In the genomic region with DNA sequence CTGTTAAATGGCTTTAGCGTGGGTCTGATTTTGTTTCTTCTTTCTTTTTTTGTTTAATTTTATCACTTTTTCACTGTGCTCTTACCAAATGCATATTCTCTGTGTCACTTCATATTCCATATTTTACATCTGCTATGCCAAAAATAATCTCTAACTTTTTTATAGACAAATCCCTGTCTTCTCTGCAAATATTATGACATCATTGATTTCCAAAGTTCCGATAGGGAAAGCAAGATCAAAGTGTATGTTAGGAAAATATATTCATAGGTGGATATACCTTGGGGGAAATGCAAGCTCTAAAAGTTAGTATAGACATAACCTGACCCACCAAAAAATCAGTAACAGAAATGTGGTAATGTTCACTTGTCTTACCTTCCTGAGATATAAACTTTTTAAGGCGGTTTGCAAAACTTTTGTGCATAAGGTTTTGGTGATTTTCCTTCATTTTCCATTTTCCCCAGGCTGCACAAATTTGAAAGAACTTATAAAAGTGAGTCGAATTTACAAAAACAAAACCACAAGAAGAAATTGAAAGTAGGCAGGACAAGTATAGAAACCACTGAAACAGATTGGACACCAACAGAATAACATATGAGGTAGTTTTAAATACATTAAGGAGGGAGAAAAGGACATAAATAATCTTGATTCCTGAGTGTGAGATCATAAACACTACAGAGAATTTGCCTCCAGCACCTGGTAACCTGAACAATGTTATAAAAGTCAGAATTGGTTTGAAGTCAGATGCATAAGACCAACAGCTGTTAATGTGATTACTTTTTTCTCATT, we compare ENCODE assay signal across 29 cellular contexts.
"Had no signal": no experiment of that assay in that cellular context is flagged by ENCODE, and none has a peak within 500 bp of the region (broad histone marks: within the 10 kb centered on the region; RNA-seq: fewer than 3 reads in every experiment).

No MANE protein-coding gene starts in this region.

- FAIRE-seq: TTC549 had no signal

- H3K9ac ChIP-seq: SK-N-SH had no signal

- H3K4me2 ChIP-seq: SK-N-SH had no signal

- H3K36me3 ChIP-seq: brain microvascular endothelial cell, Peyer's patch, SJSA1 had no signal

- H3K9me3 ChIP-seq: Peyer's patch, SJSA1, SK-N-SH had no signal

- DNase-seq: activated CD4-positive, alpha-beta T cell treated with anti-CD3 and anti-CD28 coated beads, Interleukin-2, amount 10 ng/mL, durations not matched to agents 24 days and 14 days; activated CD4-positive, alpha-beta T cell treated with anti-CD3 and anti-CD28 coated beads, Interleukin-2, amount 50 U/mL, for 4 hours; activated CD8-positive, alpha-beta T cell treated with anti-CD3 and anti-CD28 coated beads for 36 hours; activated effector memory CD4-positive, alpha-beta T cell treated with anti-CD3 and anti-CD28 coated beads, Interleukin-2, amount 50 U/mL, for 16 hours; activated naive CD4-positive, alpha-beta T cell; activated naive CD4-positive, alpha-beta T cell treated with anti-CD3 and anti-CD28 coated beads, Interleukin-2, amount 50 U/mL, for 16 hours; activated naive CD8-positive, alpha-beta T cell treated with anti-CD3 and anti-CD28 coated beads for 36 hours; activated T-cell treated with anti-CD3 and anti-CD28 coated beads, Interleukin-2, amount 50 U/mL, for 1 hour; activated T-cell treated with anti-CD3 and anti-CD28 coated beads, Interleukin-2, amount 50 U/mL, for 72 hours; amniotic stem cell; aorta; brain microvascular endothelial cell; central memory CD4-positive, alpha-beta T cell; NCI-H1048; NCI-H1105 treated with DMSO at 0.1 percent for 48 hours; NCI-H1436 treated with DMSO at 0.1 percent for 48 hours; NCI-H1694 treated with DMSO at 0.1 percent for 48 hours; NCI-H2029; NCI-H345; NCI-H524 treated with DMSO at 0.1 percent for 48 hours; NK-92 treated with Interleukin-12 subunit alpha and Interleukin-12 subunit beta, amount 100 ng/mL, for 24 hours; PC-3; Peyer's patch; RPMI8226; SHP77 treated with DMSO at 0.1 percent for 48 hours; SK-N-SH had no signal

- H3K27me3 ChIP-seq: brain microvascular endothelial cell, Peyer's patch, SJSA1 had no signal

- H3K4me1 ChIP-seq: Peyer's patch had no signal

- ATAC-seq: activated CD8-positive, alpha-beta T cell treated with anti-CD3 and anti-CD28 coated beads for 36 hours; activated T-cell treated with anti-CD3 and anti-CD28 coated beads, Interleukin-2, amount 50 U/mL, for 72 hours; activated T-helper 17 cell treated with anti-CD3 and anti-CD28 coated beads, Interleukin-2, amount 50 U/mL, for 72 hours; PC-3 had no signal

- H3K27ac ChIP-seq: brain microvascular endothelial cell, Peyer's patch, SJSA1 had no signal

- H3K4me3 ChIP-seq: Peyer's patch, SJSA1 had no signal
